21 cellular contexts compared by ENCODE assay signal in the genomic region with DNA sequence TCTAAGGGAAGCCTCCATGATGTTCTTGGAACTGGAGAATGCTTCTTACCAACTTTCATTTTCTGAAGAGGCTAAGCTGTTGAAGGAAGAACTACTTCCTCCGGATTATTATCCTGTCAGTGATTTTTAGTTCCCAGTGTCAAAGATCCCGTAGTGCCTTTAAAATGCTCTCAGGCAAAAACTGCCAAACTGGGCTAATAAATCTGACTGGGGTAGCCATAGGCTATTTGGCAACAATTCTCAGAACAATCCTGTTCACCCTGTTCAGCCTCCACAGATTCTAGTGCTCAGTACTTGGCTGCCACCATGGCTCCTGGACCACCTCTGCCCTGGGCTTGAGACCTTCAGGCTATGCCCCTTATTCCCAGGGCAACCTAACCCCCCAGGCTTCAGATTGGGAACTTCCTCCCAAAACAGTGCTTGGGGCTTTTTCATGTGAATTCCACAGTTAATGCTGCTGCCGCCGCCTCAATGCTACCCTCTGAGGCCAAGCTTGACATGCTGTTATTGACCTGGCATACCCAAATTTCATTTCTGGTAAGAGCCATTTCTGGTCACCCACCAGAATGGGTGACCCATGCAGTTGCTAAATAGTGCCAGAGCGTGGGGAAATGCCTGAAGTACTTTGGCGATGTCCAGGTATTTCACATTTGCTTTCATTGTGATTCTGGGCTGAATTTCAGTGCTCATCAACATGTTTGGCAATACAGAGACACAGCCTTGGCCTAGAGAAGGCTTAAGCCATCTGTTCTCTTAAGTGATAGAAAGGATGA.
A peak's percentile ranks its signal among the peaks of the same experiment; 100 is the strongest.
DNase-seq lines count a peak whose midpoint lies in the region; ATAC-seq, FAIRE-seq and TF ChIP-seq lines count a peak whose summit lies in the region.
"Had no signal": no experiment of that assay in that cellular context is flagged by ENCODE, and none has a peak within 500 bp of the region (broad histone marks: within the 10 kb centered on the region; RNA-seq: fewer than 3 reads in every experiment).

No MANE protein-coding gene starts in this region.

- FAIRE-seq in H54 (lab: Jason Lieb, UNC) = no peak
- FAIRE-seq: bronchial epithelial cell, small intestine had no signal

- no peaks in the 10 kb centered on the region for H3K27me3 Mint-ChIP-seq in type B pancreatic cell
- H3K27me3 Mint-ChIP-seq: activated naive CD4-positive, alpha-beta T cell treated with anti-CD3 and anti-CD28 coated beads, Interleukin-2, amount 50 U/mL, for 24 hours had no signal

- peaks cover 24% of the 10 kb centered on the region for H3K4me1 Mint-ChIP-seq in type B pancreatic cell (ENCODE audit: unreplicated experiment)

- TF ChIP-seq CTCF in lung (IDR thresholded peaks at IDR 0.05; ENCODE audit: control extremely low read depth, extremely low read depth) = no peak
- no peak for TF ChIP-seq CTCF in type B pancreatic cell (conservative IDR thresholded peaks at IDR 0.05)
- no peak for TF ChIP-seq CTCF in body of pancreas (IDR thresholded peaks at IDR 0.05)

- H3K36me3 Mint-ChIP-seq in type B pancreatic cell = no peaks in the 10 kb centered on the region
- H3K36me3 Mint-ChIP-seq: activated naive CD4-positive, alpha-beta T cell treated with anti-CD3 and anti-CD28 coated beads, Interleukin-2, amount 50 U/mL, for 24 hours had no signal

- peak overlapping the region; percentile 83 for H3K27ac Mint-ChIP-seq in type B pancreatic cell
- H3K27ac Mint-ChIP-seq: activated CD4-positive, alpha-beta memory T cell treated with anti-CD3 and anti-CD28 coated beads, Interleukin-2, amount 10 ng/mL, durations not matched to agents 7 days and 5 days; activated naive CD4-positive, alpha-beta T cell treated with anti-CD3 and anti-CD28 coated beads, Interleukin-2, amount 50 U/mL, for 24 hours; naive thymus-derived CD8-positive, alpha-beta T cell had no signal

- intact Hi-C loops in body of pancreas (cut with DNase I) = no loop called here

- H3K27me3 ChIP-seq in lung (ENCODE audit: control insufficient read depth, insufficient read depth) (no peaks in the 10 kb centered on the region), body of pancreas (no peaks in the 10 kb centered on the region)

- no peaks in the 10 kb centered on the region for H3K36me3 ChIP-seq in lung (ENCODE audit: control insufficient read depth in 2 of 2, insufficient read depth in 2 of 2, low read length in 2 of 2)
- H3K36me3 ChIP-seq in body of pancreas (replicated peaks in 1 of 2; ENCODE audit: insufficient read depth in 1 of 2, low read depth in 2 of 2) = no peaks in the 10 kb centered on the region

- peaks cover 0 to 3% of the 10 kb centered on the region in 2 donors for H3K9me3 ChIP-seq in lung (ENCODE audit: control insufficient read depth in 2 of 2, insufficient read depth in 1 of 2, low read length in 1 of 2)
- H3K9me3 ChIP-seq in body of pancreas = no peaks in the 10 kb centered on the region

- WGBS in lung, 2 donors = 76 to 79% methylated on average over 6 of the region's 6 CpGs
- 59 to 62% methylated on average over 5 to 6 of the region's 6 CpGs for WGBS in body of pancreas, 2 donors

- TF ChIP-seq POLR2A in body of pancreas (IDR thresholded peaks at IDR 0.05) (no peak), H54 (IDR thresholded peaks at IDR 0.05; ENCODE audit: low read depth, low read length) (no peak)

- H3K9me3 Mint-ChIP-seq in type B pancreatic cell = peaks cover 7% of the 10 kb centered on the region
- H3K9me3 Mint-ChIP-seq: activated naive CD4-positive, alpha-beta T cell treated with anti-CD3 and anti-CD28 coated beads, Interleukin-2, amount 50 U/mL, for 24 hours had no signal

- H3K4me3 ChIP-seq in lung (no peak overlapping the region), body of pancreas (no peak overlapping the region)
- H3K4me3 ChIP-seq: dorsolateral prefrontal cortex had no signal

- ATAC-seq in lung (ENCODE audit: insufficient read depth, low FRiP score) = peak; percentile 30
- no peak for ATAC-seq in body of pancreas
- ATAC-seq: naive thymus-derived CD8-positive, alpha-beta T cell had no signal

- DNase-seq in DMS 273 (lab: John Stamatoyannopoulos, UW; ENCODE audit: unreplicated experiment) = peak; percentile 32
- no peak for DNase-seq in DMS 273 treated with DMSO at 0.1 percent for 48 hours (lab: John Stamatoyannopoulos, UW)
- DNase-seq in cerebellar cortex (ENCODE audit: low spot score) = peak; percentile 96
- no peak for DNase-seq in lung (ENCODE audit: low spot score)
- DNase-seq in type B pancreatic cell (ENCODE audit: extremely low spot score, unreplicated experiment) = no peak
- DNase-seq in activated CD4-positive, CD25-positive, alpha-beta regulatory T cell treated with anti-CD3 and anti-CD28 coated beads, Interleukin-2, amount 50 U/mL, for 72 hours = no peak
- DNase-seq in body of pancreas = no peak
- no peak for DNase-seq in H54 (ENCODE audit: insufficient read length, low spot score)
- DNase-seq: activated CD4-positive, alpha-beta memory T cell treated with anti-CD3 and anti-CD28 coated beads, Interleukin-2, amount 10 ng/mL, durations not matched to agents 7 days and 5 days; activated T-cell treated with anti-CD3 and anti-CD28 coated beads, Interleukin-2, amount 50 U/mL, for 48 hours; glutamatergic neuron; naive thymus-derived CD8-positive, alpha-beta T cell; NCI-H1930; NCI-H510A treated with DMSO at 0.1 percent for 48 hours; posterior cingulate gyrus; Right ventricle myocardium superior; small intestine had no signal

- H3K4me1 ChIP-seq in lung (ENCODE audit: control insufficient read depth in 2 of 2, insufficient read depth in 2 of 2, low read length in 2 of 2) = peaks cover 0 to 11% of the 10 kb centered on the region in 2 donors
- H3K4me1 ChIP-seq in body of pancreas = peaks cover 30% of the 10 kb centered on the region

- H3K4me3 Mint-ChIP-seq in type B pancreatic cell = peak overlapping the region; percentile 69
- H3K4me3 Mint-ChIP-seq: activated CD4-positive, alpha-beta memory T cell treated with anti-CD3 and anti-CD28 coated beads, Interleukin-2, amount 10 ng/mL, durations not matched to agents 7 days and 5 days; activated naive CD4-positive, alpha-beta T cell treated with anti-CD3 and anti-CD28 coated beads, Interleukin-2, amount 50 U/mL, for 24 hours; naive thymus-derived CD8-positive, alpha-beta T cell had no signal

- H3K27ac ChIP-seq in lung (ENCODE audit: low read depth in 1 of 2, low read length in 1 of 2) (peak overlapping the region in 1 of 2 donors; percentile 65), body of pancreas (peak overlapping the region in 2 of 4 donors; percentile 46 to 52)
- H3K27ac ChIP-seq: 22Rv1 had no signal

Comparison
In these comparisons a context has a peak if more than half of its experiments do, and no peak if none do; other contexts are left out.
1. DNase-seq: peak in DMS 273 (single experiment) and cerebellar cortex (single experiment); none in DMS 273 treated with DMSO at 0.1 percent for 48 hours (single experiment), lung (single experiment), type B pancreatic cell (single experiment), activated CD4-positive, CD25-positive, alpha-beta regulatory T cell treated with anti-CD3 and anti-CD28 coated beads, Interleukin-2, amount 50 U/mL, for 72 hours (single experiment), body of pancreas (0 of 4) and H54 (single experiment).